Comparison of ENCODE assay signal across 8 cellular contexts in genomic region chr17:1714488-1714979, GRCh38. TPM values are rescaled to one million over a fixed set of nuclear protein-coding genes. Genes with fewer than 3 reads are reported as not detected.
DNase-seq lines count a peak whose midpoint lies in the region; ATAC-seq and TF ChIP-seq lines count a peak whose summit lies in the region.

No MANE protein-coding gene starts in this region.

- H3K4me3 Mint-ChIP-seq in activated CD4-positive, alpha-beta T cell treated with anti-CD3 and anti-CD28 coated beads, Interleukin-2, amount 10 ng/mL, durations not matched to agents 7 days and 5 days: peak overlapping the region; percentile 97

- peaks cover 19% of the 10 kb centered on the region for H3K27me3 Mint-ChIP-seq in activated CD4-positive, alpha-beta T cell treated with anti-CD3 and anti-CD28 coated beads, Interleukin-2, amount 10 ng/mL, durations not matched to agents 7 days and 5 days

- CTCF ChIA-PET in activated CD4-positive, alpha-beta T cell treated with anti-CD3 and anti-CD28 coated beads, Interleukin-2, amount 10 ng/mL, durations not matched to agents 7 days and 5 days (lab: Charles Lee): interaction anchor here (0.6 kb wide), 1 partner anchor 118 kb away, joined by 3 read pairs; no protein-coding TSS in a partner anchor

- intact Hi-C loops in psoas muscle (cut with DNase I): loop anchor here (2.0 to 5.0 kb wide), 2 partner anchors 37 to 68 kb away; no protein-coding TSS in a partner anchor

- H3K9me3 ChIP-seq in iPS DF 6.9 (ENCODE audit: control insufficient read depth, insufficient read depth, low read length) (no peaks in the 10 kb centered on the region), psoas muscle (no peaks in the 10 kb centered on the region)

- H3K4me3 ChIP-seq in brain microvascular endothelial cell (ENCODE audit: low read depth, low read length) (peak overlapping the region; percentile 75), iPS DF 6.9 (ENCODE audit: low read length) (peak overlapping the region; percentile 70; the same call in 1 of the 2 replicates), psoas muscle (peak overlapping the region; percentile 97)

- H3K4me1 ChIP-seq in iPS DF 6.9 (ENCODE audit: control insufficient read depth, insufficient read depth, low read length) (peaks cover 2% of the 10 kb centered on the region), psoas muscle (peaks cover 52% of the 10 kb centered on the region)

- DNase-seq in activated CD4-positive, alpha-beta T cell treated with anti-CD3 and anti-CD28 coated beads, Interleukin-2, amount 10 ng/mL, durations not matched to agents 7 days and 5 days: peak; percentile 24
- no peak for DNase-seq in activated CD4-positive, alpha-beta T cell treated with anti-CD3 and anti-CD28 coated beads for 1 hour
- DNase-seq in NCI-H82 treated with DMSO at 0.1 percent for 48 hours (lab: John Stamatoyannopoulos, UW; ENCODE audit: unreplicated experiment): peak; percentile 75
- peak; percentile 97 for DNase-seq in brain microvascular endothelial cell
- DNase-seq in iPS DF 6.9 (ENCODE audit: low read depth, low spot score): peak; percentile 82
- peak; percentile 99 for DNase-seq in psoas muscle

- POLR2A ChIA-PET in activated CD4-positive, alpha-beta T cell treated with anti-CD3 and anti-CD28 coated beads, Interleukin-2, amount 10 ng/mL, durations not matched to agents 7 days and 5 days (lab: Charles Lee): no interaction called here

- peaks cover 41% of the 10 kb centered on the region for H3K4me1 Mint-ChIP-seq in activated CD4-positive, alpha-beta T cell treated with anti-CD3 and anti-CD28 coated beads, Interleukin-2, amount 10 ng/mL, durations not matched to agents 7 days and 5 days

- H3K36me3 Mint-ChIP-seq in activated CD4-positive, alpha-beta T cell treated with anti-CD3 and anti-CD28 coated beads, Interleukin-2, amount 10 ng/mL, durations not matched to agents 7 days and 5 days (ENCODE audit: low read depth): peaks cover 15% of the 10 kb centered on the region

- peak overlapping the region; percentile 97 for H3K27ac ChIP-seq in brain microvascular endothelial cell
- no peak overlapping the region for H3K27ac ChIP-seq in iPS DF 6.9 (ENCODE audit: low read length)
- peak overlapping the region; percentile 100 for H3K27ac ChIP-seq in psoas muscle

- in situ Hi-C loops in brain microvascular endothelial cell (cut with HindIII; ENCODE audit: low pct_ligation_motif_present, low sequenced_read_pairs): loop anchor here (10.0 kb wide), 1 partner anchor 70 kb away; no protein-coding TSS in a partner anchor

- H3K9me3 Mint-ChIP-seq in activated CD4-positive, alpha-beta T cell treated with anti-CD3 and anti-CD28 coated beads, Interleukin-2, amount 10 ng/mL, durations not matched to agents 7 days and 5 days: no peaks in the 10 kb centered on the region

- peak overlapping the region; percentile 47 for H3K27ac Mint-ChIP-seq in activated CD4-positive, alpha-beta T cell treated with anti-CD3 and anti-CD28 coated beads, Interleukin-2, amount 10 ng/mL, durations not matched to agents 7 days and 5 days

- ATAC-seq in psoas muscle (peak; percentile 40 to 48 (median 42)), HG03095 (IDR thresholded peaks at IDR 0.05; ENCODE audit: unreplicated experiment) (no peak), GM19324 (IDR thresholded peaks at IDR 0.05; ENCODE audit: low FRiP score, unreplicated experiment) (no peak)

- WGBS in iPS DF 6.9 (ENCODE audit: insufficient coverage, insufficient read length): no CpG with 5 or more reads among the region's 19 CpGs
- WGBS in psoas muscle, 3 donors: 2 to 4% (median 3%) methylated on average over 15 to 19 of the region's 19 CpGs

- no peak for TF ChIP-seq CTCF in brain microvascular endothelial cell (IDR thresholded peaks at IDR 0.05; ENCODE audit: low read depth, low read length, missing control alignments)
- TF ChIP-seq CTCF in psoas muscle (IDR thresholded peaks at IDR 0.05): no peak

- H3K36me3 ChIP-seq in brain microvascular endothelial cell (replicated peaks): peaks cover 44% of the 10 kb centered on the region
- no peaks in the 10 kb centered on the region; the same call in 1 of the 2 replicates for H3K36me3 ChIP-seq in iPS DF 6.9 (ENCODE audit: control insufficient read depth, insufficient read depth, low read length)
- H3K36me3 ChIP-seq in psoas muscle (ENCODE audit: insufficient read depth in 1 of 2, low read depth in 1 of 2): peaks cover 3 to 35% of the 10 kb centered on the region in 2 donors

- no peaks in the 10 kb centered on the region for H3K27me3 ChIP-seq in brain microvascular endothelial cell (replicated peaks)
- H3K27me3 ChIP-seq in iPS DF 6.9 (ENCODE audit: control insufficient read depth, insufficient read depth, low read length): no peaks in the 10 kb centered on the region
- H3K27me3 ChIP-seq in psoas muscle (ENCODE audit: insufficient read depth in 3 of 3, low read length in 2 of 3): no peaks in the 10 kb centered on the region

RNA-seq across cellular contexts. Expression of gene TLCD2, which starts 4.4 kb away (rescaled TPM):
- total RNA-seq in activated CD4-positive, alpha-beta T cell treated with anti-CD3 and anti-CD28 coated beads, Interleukin-2, amount 10 ng/mL, durations not matched to agents 7 days and 5 days: under 1 TPM; 0.07 to 0.12 TPM
- total RNA-seq in psoas muscle: 1 to 10 TPM; 1.6 to 2.9 (median 1.9) TPM
- polyA plus RNA-seq in psoas muscle: 1 to 10 TPM; 1.1 to 1.4 (median 1.1) TPM

RNA-seq across cellular contexts. Expression of gene WDR81, which starts 10.0 kb away (rescaled TPM):
- total RNA-seq in activated CD4-positive, alpha-beta T cell treated with anti-CD3 and anti-CD28 coated beads, Interleukin-2, amount 10 ng/mL, durations not matched to agents 7 days and 5 days: 10 to 100 TPM; 50.7 to 57.9 TPM
- 10 to 100 TPM; 15.1 to 23.7 (median 20.8) TPM for total RNA-seq in psoas muscle
- polyA plus RNA-seq in psoas muscle: 10 to 100 TPM; 18.1 to 27.9 (median 18.5) TPM

RNA-seq across cellular contexts. Expression of gene SERPINF2, which starts 28.1 kb away (rescaled TPM):
- 1 to 10 TPM in 1 of 2 experiments, under 1 TPM in 1; 0.79 to 1.3 TPM for total RNA-seq in activated CD4-positive, alpha-beta T cell treated with anti-CD3 and anti-CD28 coated beads, Interleukin-2, amount 10 ng/mL, durations not matched to agents 7 days and 5 days
- total RNA-seq in psoas muscle: 1 to 10 TPM in 2 of 4 donors, under 1 TPM in 2; 0.74 to 4.0 (median 2.2) TPM
- polyA plus RNA-seq in psoas muscle: 1 to 10 TPM; 2.4 to 3.9 (median 3.7) TPM

RNA-seq across cellular contexts. Expression of gene PRPF8, which starts 29.9 kb away (rescaled TPM):
- 100 to 1,000 TPM; 302 to 316 TPM for total RNA-seq in activated CD4-positive, alpha-beta T cell treated with anti-CD3 and anti-CD28 coated beads, Interleukin-2, amount 10 ng/mL, durations not matched to agents 7 days and 5 days
- total RNA-seq in psoas muscle: 100 to 1,000 TPM; 218 to 305 (median 223) TPM
- polyA plus RNA-seq in psoas muscle: 100 to 1,000 TPM in 1 of 3 donors, 10 to 100 TPM in 2; 84.8 to 138 (median 90.2) TPM

RNA-seq across cellular contexts. Expression of gene SERPINF1, which starts 47.3 kb away (rescaled TPM):
- total RNA-seq in activated CD4-positive, alpha-beta T cell treated with anti-CD3 and anti-CD28 coated beads, Interleukin-2, amount 10 ng/mL, durations not matched to agents 7 days and 5 days: 1 to 10 TPM; 1.3 to 2.0 TPM
- 100 to 1,000 TPM; 300 to 485 (median 454) TPM for total RNA-seq in psoas muscle
- 100 to 1,000 TPM; 236 to 500 (median 365) TPM for polyA plus RNA-seq in psoas muscle

Comparison
In these comparisons a context has a peak if more than half of its experiments do, and no peak if none do; other contexts are left out.
1. ATAC-seq: peak in psoas muscle (4 of 4); none in HG03095 (single experiment) and GM19324 (single experiment).
2. Peak in every context shown above with its lines, with median percentiles within 50 percentile points of each other: H3K4me3 ChIP-seq.